Comparison of ENCODE assay signal across 1 cellular context in the genomic region with DNA sequence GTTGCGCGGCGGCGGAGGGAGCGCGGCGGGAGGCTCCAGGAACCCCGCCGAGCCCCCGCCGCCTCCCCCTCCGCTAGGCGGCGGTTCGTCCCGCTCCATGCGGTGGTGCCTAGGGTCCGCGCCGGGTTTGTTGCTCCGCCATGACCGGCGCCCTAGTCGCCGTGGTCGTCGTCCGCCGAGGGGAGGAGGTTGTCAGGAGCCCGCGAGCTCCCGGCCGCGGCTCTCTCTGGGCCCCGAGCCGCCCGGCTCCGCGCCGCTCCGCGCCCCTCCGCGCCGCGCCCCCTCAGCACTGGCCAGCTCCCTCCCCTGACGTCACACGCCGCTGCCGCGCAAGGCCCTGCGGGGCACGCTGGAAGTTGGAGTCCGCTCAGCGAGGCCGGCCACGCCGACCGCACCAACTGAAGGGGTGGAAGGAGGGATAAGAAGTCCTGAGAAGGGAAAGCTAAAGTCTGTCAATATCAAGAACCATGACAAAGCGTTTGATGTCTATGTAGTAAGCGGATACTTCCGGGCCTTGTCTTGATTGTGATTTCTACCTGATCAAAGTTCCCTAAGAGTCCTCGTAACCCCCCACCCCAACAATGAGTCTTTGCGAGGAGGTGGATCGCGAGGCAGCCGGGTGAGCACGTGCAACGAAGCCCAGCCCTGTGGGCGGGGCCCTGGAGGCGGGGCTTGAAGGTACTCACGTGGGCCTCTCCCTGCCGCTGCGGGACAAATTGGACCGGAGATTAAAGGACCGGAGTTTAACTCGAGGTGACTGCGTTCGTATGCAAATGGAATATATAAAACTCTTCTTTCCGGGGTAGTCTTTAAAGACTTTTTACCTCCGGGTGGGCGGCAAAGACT.
TF ChIP-seq lines count a peak whose summit lies in the region.

A gene (minus strand): TSS at position 291 of the 846 bp plus-strand sequence.

TF ChIP-seq in HepG2, 621 proteins besides CTCF, POLR2A, EP300 and RAD21 (continued from another document and continues in another):
- TF ChIP-seq, protein P1, sequence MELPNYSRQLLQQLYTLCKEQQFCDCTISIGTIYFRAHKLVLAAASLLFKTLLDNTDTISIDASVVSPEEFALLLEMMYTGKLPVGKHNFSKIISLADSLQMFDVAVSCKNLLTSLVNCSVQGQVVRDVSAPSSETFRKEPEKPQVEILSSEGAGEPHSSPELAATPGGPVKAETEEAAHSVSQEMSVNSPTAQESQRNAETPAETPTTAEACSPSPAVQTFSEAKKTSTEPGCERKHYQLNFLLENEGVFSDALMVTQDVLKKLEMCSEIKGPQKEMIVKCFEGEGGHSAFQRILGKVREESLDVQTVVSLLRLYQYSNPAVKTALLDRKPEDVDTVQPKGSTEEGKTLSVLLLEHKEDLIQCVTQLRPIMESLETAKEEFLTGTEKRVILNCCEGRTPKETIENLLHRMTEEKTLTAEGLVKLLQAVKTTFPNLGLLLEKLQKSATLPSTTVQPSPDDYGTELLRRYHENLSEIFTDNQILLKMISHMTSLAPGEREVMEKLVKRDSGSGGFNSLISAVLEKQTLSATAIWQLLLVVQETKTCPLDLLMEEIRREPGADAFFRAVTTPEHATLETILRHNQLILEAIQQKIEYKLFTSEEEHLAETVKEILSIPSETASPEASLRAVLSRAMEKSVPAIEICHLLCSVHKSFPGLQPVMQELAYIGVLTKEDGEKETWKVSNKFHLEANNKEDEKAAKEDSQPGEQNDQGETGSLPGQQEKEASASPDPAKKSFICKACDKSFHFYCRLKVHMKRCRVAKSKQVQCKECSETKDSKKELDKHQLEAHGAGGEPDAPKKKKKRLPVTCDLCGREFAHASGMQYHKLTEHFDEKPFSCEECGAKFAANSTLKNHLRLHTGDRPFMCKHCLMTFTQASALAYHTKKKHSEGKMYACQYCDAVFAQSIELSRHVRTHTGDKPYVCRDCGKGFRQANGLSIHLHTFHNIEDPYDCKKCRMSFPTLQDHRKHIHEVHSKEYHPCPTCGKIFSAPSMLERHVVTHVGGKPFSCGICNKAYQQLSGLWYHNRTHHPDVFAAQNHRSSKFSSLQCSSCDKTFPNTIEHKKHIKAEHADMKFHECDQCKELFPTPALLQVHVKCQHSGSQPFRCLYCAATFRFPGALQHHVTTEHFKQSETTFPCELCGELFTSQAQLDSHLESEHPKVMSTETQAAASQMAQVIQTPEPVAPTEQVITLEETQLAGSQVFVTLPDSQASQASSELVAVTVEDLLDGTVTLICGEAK (IDR thresholded peaks at IDR 0.05), result no peak
- TF ChIP-seq, protein P1 (CRISPR knock-in tag; IDR thresholded peaks at IDR 0.05), result peak; percentile 37; the same call in 1 of the 2 replicates
- TF ChIP-seq SIN3B (IDR thresholded peaks at IDR 0.05; ENCODE audit: low read length) (0 out of 2 replicates have a peak, but pooled peaks have one; percentile 11), ZFP90 (CRISPR knock-in tag; IDR thresholded peaks at IDR 0.05; ENCODE audit: borderline replicate concordance) (0 out of 2 replicates have a peak, but pooled peaks have one; percentile 77), ZNF567 (CRISPR knock-in tag; IDR thresholded peaks at IDR 0.05; ENCODE audit: borderline replicate concordance) (peak; percentile 78; the same call in 1 of the 2 replicates), ZNF749 (CRISPR knock-in tag; IDR thresholded peaks at IDR 0.05; ENCODE audit: borderline replicate concordance) (no peak), ZNF224 (CRISPR knock-in tag; IDR thresholded peaks at IDR 0.05) (no peak), ZFY (CRISPR knock-in tag; IDR thresholded peaks at IDR 0.05) (peak; percentile 80), ZNF615 (CRISPR knock-in tag; IDR thresholded peaks at IDR 0.05; ENCODE audit: borderline replicate concordance) (no peak), ZNF670 (CRISPR knock-in tag; IDR thresholded peaks at IDR 0.05; ENCODE audit: borderline replicate concordance) (peak; percentile 61; the same call in 1 of the 2 replicates), DNMT3B (CRISPR knock-in tag; conservative IDR thresholded peaks at IDR 0.05) (peak; percentile 68; the same call in 1 of the 2 replicates), ZNF747 (CRISPR knock-in tag; IDR thresholded peaks at IDR 0.05; ENCODE audit: borderline replicate concordance) (0 out of 2 replicates have a peak, but pooled peaks have one; percentile 55), ZNF10 (CRISPR knock-in tag; IDR thresholded peaks at IDR 0.05; ENCODE audit: borderline replicate concordance, low read depth) (no peak), NFYC (CRISPR knock-in tag; IDR thresholded peaks at IDR 0.05) (peak; percentile 57), ZNF235 (CRISPR knock-in tag; IDR thresholded peaks at IDR 0.05; ENCODE audit: borderline replicate concordance) (no peak), KLF15 (CRISPR knock-in tag; IDR thresholded peaks at IDR 0.05; ENCODE audit: borderline replicate concordance) (peak; percentile 55; the same call in 1 of the 2 replicates), ZBTB20 (CRISPR knock-in tag; IDR thresholded peaks at IDR 0.05; ENCODE audit: borderline replicate concordance, low read depth) (0 out of 2 replicates have a peak, but pooled peaks have one; percentile 6), SP1 (IDR thresholded peaks at IDR 0.05) (0 out of 2 replicates have a peak, but pooled peaks have one; percentile 53), SP1 (CRISPR knock-in tag; IDR thresholded peaks at IDR 0.05) (peak; percentile 84), ZBTB7A (CRISPR knock-in tag; IDR thresholded peaks at IDR 0.05) (no peak), ZNF879 (CRISPR knock-in tag; IDR thresholded peaks at IDR 0.05) (no peak), TBP (CRISPR knock-in tag; IDR thresholded peaks at IDR 0.05) (peak; percentile 87; the same call in 1 of the 2 replicates), ZNF549 (CRISPR knock-in tag; IDR thresholded peaks at IDR 0.05) (no peak), KDM2A (CRISPR knock-in tag; IDR thresholded peaks at IDR 0.05; ENCODE audit: borderline replicate concordance, low read depth) (peak; percentile 42), ZNF556 (CRISPR knock-in tag; IDR thresholded peaks at IDR 0.05; ENCODE audit: borderline replicate concordance) (peak; percentile 61; the same call in 1 of the 2 replicates), TRIM24 (CRISPR knock-in tag; IDR thresholded peaks at IDR 0.05) (no peak)
- TF ChIP-seq, protein P2, sequence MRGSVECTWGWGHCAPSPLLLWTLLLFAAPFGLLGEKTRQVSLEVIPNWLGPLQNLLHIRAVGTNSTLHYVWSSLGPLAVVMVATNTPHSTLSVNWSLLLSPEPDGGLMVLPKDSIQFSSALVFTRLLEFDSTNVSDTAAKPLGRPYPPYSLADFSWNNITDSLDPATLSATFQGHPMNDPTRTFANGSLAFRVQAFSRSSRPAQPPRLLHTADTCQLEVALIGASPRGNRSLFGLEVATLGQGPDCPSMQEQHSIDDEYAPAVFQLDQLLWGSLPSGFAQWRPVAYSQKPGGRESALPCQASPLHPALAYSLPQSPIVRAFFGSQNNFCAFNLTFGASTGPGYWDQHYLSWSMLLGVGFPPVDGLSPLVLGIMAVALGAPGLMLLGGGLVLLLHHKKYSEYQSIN (CRISPR knock-in tag; IDR thresholded peaks at IDR 0.05; ENCODE audit: borderline replicate concordance), result no peak
- TF ChIP-seq, protein P3, sequence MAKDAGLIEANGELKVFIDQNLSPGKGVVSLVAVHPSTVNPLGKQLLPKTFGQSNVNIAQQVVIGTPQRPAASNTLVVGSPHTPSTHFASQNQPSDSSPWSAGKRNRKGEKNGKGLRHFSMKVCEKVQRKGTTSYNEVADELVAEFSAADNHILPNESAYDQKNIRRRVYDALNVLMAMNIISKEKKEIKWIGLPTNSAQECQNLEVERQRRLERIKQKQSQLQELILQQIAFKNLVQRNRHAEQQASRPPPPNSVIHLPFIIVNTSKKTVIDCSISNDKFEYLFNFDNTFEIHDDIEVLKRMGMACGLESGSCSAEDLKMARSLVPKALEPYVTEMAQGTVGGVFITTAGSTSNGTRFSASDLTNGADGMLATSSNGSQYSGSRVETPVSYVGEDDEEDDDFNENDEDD (CRISPR knock-in tag; IDR thresholded peaks at IDR 0.05; ENCODE audit: borderline replicate concordance), result peak; percentile 64; the same call in 1 of the 2 replicates
- TF ChIP-seq, protein P4, sequence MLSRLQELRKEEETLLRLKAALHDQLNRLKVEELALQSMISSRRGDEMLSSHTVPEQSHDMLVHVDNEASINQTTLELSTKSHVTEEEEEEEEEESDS (CRISPR knock-in tag; IDR thresholded peaks at IDR 0.05; ENCODE audit: borderline replicate concordance), result 0 out of 2 replicates have a peak, but pooled peaks have one; percentile 34
- TF ChIP-seq, protein P5, sequence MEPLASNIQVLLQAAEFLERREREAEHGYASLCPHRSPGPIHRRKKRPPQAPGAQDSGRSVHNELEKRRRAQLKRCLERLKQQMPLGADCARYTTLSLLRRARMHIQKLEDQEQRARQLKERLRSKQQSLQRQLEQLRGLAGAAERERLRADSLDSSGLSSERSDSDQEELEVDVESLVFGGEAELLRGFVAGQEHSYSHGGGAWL (CRISPR knock-in tag; IDR thresholded peaks at IDR 0.05), result peak; percentile 19
- TF ChIP-seq, protein P6, sequence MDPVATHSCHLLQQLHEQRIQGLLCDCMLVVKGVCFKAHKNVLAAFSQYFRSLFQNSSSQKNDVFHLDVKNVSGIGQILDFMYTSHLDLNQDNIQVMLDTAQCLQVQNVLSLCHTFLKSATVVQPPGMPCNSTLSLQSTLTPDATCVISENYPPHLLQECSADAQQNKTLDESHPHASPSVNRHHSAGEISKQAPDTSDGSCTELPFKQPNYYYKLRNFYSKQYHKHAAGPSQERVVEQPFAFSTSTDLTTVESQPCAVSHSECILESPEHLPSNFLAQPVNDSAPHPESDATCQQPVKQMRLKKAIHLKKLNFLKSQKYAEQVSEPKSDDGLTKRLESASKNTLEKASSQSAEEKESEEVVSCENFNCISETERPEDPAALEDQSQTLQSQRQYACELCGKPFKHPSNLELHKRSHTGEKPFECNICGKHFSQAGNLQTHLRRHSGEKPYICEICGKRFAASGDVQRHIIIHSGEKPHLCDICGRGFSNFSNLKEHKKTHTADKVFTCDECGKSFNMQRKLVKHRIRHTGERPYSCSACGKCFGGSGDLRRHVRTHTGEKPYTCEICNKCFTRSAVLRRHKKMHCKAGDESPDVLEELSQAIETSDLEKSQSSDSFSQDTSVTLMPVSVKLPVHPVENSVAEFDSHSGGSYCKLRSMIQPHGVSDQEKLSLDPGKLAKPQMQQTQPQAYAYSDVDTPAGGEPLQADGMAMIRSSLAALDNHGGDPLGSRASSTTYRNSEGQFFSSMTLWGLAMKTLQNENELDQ (CRISPR knock-in tag; IDR thresholded peaks at IDR 0.05; ENCODE audit: borderline replicate concordance), result no peak
- TF ChIP-seq, protein P7, sequence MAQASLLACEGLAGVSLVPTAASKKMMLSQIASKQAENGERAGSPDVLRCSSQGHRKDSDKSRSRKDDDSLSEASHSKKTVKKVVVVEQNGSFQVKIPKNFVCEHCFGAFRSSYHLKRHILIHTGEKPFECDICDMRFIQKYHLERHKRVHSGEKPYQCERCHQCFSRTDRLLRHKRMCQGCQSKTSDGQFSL (CRISPR knock-in tag; IDR thresholded peaks at IDR 0.05), result peak; percentile 58; the same call in 1 of the 2 replicates
- TF ChIP-seq, protein P8, sequence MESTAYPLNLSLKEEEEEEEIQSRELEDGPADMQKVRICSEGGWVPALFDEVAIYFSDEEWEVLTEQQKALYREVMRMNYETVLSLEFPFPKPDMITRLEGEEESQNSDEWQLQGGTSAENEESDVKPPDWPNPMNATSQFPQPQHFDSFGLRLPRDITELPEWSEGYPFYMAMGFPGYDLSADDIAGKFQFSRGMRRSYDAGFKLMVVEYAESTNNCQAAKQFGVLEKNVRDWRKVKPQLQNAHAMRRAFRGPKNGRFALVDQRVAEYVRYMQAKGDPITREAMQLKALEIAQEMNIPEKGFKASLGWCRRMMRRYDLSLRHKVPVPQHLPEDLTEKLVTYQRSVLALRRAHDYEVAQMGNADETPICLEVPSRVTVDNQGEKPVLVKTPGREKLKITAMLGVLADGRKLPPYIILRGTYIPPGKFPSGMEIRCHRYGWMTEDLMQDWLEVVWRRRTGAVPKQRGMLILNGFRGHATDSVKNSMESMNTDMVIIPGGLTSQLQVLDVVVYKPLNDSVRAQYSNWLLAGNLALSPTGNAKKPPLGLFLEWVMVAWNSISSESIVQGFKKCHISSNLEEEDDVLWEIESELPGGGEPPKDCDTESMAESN (CRISPR knock-in tag; conservative IDR thresholded peaks at IDR 0.05), result 0 out of 2 replicates have a peak, but pooled peaks have one; percentile 55
- TF ChIP-seq, protein P9, sequence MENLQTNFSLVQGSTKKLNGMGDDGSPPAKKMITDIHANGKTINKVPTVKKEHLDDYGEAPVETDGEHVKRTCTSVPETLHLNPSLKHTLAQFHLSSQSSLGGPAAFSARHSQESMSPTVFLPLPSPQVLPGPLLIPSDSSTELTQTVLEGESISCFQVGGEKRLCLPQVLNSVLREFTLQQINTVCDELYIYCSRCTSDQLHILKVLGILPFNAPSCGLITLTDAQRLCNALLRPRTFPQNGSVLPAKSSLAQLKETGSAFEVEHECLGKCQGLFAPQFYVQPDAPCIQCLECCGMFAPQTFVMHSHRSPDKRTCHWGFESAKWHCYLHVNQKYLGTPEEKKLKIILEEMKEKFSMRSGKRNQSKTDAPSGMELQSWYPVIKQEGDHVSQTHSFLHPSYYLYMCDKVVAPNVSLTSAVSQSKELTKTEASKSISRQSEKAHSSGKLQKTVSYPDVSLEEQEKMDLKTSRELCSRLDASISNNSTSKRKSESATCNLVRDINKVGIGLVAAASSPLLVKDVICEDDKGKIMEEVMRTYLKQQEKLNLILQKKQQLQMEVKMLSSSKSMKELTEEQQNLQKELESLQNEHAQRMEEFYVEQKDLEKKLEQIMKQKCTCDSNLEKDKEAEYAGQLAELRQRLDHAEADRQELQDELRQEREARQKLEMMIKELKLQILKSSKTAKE (CRISPR knock-in tag; IDR thresholded peaks at IDR 0.05; ENCODE audit: borderline replicate concordance), result no peak
